ENCODE assay signal across 1 cellular context in the genomic region with DNA sequence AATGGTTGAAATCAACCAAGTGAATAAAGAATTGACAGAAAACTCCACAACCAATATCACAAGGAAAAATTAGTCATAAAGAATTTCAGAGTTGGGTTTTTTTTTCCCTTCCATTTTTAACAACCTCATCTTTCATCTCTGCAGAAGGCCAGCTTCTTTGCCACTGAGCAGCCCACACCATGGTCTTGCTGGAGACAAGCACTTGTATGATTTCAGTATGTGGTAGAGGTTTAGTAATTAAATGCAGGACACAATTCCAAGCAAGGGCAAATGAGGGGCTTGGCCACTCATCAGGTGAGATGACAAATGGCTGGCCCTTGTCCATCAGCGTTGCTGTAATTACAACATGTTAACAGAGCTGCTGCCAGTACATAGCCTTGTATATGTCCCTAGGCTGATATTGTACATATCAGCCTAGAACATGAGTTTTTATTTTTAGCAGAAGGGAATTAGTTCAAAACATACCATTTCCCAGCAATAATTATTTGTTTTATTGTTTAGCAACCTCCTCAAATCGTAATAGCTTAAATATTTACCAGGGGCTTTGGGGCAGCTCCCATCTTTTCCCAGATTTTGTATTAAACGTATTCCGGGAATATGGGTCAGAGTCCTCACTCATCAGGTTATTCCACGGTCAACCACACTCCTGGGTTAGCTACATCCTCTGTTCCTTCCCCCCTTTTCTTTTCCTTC.
TF ChIP-seq lines count a peak whose summit lies in the region.

No MANE protein-coding gene starts in this region.

TF ChIP-seq in GM23338, 12 proteins besides CTCF, POLR2A, EP300 and RAD21 (continued from another document):
- TF ChIP-seq, protein P1, sequence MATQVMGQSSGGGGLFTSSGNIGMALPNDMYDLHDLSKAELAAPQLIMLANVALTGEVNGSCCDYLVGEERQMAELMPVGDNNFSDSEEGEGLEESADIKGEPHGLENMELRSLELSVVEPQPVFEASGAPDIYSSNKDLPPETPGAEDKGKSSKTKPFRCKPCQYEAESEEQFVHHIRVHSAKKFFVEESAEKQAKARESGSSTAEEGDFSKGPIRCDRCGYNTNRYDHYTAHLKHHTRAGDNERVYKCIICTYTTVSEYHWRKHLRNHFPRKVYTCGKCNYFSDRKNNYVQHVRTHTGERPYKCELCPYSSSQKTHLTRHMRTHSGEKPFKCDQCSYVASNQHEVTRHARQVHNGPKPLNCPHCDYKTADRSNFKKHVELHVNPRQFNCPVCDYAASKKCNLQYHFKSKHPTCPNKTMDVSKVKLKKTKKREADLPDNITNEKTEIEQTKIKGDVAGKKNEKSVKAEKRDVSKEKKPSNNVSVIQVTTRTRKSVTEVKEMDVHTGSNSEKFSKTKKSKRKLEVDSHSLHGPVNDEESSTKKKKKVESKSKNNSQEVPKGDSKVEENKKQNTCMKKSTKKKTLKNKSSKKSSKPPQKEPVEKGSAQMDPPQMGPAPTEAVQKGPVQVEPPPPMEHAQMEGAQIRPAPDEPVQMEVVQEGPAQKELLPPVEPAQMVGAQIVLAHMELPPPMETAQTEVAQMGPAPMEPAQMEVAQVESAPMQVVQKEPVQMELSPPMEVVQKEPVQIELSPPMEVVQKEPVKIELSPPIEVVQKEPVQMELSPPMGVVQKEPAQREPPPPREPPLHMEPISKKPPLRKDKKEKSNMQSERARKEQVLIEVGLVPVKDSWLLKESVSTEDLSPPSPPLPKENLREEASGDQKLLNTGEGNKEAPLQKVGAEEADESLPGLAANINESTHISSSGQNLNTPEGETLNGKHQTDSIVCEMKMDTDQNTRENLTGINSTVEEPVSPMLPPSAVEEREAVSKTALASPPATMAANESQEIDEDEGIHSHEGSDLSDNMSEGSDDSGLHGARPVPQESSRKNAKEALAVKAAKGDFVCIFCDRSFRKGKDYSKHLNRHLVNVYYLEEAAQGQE (IDR thresholded peaks at IDR 0.05; ENCODE audit: unreplicated experiment): no peak
- TF ChIP-seq, protein P2, sequence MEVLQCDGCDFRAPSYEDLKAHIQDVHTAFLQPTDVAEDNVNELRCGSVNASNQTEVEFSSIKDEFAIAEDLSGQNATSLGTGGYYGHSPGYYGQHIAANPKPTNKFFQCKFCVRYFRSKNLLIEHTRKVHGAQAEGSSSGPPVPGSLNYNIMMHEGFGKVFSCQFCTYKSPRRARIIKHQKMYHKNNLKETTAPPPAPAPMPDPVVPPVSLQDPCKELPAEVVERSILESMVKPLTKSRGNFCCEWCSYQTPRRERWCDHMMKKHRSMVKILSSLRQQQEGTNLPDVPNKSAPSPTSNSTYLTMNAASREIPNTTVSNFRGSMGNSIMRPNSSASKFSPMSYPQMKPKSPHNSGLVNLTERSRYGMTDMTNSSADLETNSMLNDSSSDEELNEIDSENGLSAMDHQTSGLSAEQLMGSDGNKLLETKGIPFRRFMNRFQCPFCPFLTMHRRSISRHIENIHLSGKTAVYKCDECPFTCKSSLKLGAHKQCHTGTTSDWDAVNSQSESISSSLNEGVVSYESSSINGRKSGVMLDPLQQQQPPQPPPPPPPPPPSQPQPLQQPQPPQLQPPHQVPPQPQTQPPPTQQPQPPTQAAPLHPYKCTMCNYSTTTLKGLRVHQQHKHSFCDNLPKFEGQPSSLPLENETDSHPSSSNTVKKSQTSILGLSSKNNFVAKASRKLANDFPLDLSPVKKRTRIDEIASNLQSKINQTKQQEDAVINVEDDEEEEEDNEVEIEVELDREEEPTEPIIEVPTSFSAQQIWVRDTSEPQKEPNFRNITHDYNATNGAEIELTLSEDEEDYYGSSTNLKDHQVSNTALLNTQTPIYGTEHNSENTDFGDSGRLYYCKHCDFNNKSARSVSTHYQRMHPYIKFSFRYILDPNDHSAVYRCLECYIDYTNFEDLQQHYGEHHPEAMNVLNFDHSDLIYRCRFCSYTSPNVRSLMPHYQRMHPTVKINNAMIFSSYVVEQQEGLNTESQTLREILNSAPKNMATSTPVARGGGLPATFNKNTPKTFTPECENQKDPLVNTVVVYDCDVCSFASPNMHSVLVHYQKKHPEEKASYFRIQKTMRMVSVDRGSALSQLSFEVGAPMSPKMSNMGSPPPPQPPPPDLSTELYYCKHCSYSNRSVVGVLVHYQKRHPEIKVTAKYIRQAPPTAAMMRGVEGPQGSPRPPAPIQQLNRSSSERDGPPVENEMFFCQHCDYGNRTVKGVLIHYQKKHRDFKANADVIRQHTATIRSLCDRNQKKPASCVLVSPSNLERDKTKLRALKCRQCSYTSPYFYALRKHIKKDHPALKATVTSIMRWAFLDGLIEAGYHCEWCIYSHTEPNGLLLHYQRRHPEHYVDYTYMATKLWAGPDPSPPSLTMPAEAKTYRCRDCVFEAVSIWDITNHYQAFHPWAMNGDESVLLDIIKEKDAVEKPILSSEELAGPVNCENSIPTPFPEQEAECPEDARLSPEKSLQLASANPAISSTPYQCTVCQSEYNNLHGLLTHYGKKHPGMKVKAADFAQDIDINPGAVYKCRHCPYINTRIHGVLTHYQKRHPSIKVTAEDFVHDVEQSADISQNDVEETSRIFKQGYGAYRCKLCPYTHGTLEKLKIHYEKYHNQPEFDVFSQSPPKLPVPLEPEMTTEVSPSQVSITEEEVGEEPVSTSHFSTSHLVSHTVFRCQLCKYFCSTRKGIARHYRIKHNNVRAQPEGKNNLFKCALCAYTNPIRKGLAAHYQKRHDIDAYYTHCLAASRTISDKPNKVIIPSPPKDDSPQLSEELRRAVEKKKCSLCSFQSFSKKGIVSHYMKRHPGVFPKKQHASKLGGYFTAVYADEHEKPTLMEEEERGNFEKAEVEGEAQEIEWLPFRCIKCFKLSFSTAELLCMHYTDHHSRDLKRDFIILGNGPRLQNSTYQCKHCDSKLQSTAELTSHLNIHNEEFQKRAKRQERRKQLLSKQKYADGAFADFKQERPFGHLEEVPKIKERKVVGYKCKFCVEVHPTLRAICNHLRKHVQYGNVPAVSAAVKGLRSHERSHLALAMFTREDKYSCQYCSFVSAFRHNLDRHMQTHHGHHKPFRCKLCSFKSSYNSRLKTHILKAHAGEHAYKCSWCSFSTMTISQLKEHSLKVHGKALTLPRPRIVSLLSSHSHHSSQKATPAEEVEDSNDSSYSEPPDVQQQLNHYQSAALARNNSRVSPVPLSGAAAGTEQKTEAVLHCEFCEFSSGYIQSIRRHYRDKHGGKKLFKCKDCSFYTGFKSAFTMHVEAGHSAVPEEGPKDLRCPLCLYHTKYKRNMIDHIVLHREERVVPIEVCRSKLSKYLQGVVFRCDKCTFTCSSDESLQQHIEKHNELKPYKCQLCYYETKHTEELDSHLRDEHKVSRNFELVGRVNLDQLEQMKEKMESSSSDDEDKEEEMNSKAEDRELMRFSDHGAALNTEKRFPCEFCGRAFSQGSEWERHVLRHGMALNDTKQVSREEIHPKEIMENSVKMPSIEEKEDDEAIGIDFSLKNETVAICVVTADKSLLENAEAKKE (CRISPR knock-in tag; IDR thresholded peaks at IDR 0.05): no peak
- TF ChIP-seq JUNB (IDR thresholded peaks at IDR 0.05; ENCODE audit: unreplicated experiment): no peak
- TF ChIP-seq EZH2phosphoT487 (IDR thresholded peaks at IDR 0.05; ENCODE audit: unreplicated experiment): no peak
